In the genomic region with DNA sequence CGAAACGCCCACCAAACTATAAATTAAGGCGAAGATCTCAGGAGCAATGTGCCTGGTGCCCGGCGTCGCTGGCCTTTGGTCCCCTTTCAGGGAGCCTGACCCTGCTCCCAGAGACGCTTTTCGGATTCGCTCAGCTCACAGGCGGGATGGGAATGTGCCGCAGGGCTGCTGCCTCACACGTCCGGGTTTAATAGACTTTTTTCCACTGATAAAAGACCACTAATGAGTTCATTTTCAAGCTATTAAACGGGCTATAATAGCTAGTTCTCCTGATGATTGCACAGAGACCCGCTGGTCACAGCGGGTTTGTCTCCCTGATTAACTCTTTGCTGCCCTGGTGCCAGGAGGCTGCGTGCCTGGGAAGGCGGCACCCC, we compare ENCODE assay signal across 20 cellular contexts.
A peak's percentile ranks its signal among the peaks of the same experiment; 100 is the strongest.
DNase-seq lines count a peak whose midpoint lies in the region; ATAC-seq and TF ChIP-seq lines count a peak whose summit lies in the region.
"Had no signal": no experiment of that assay in that cellular context is flagged by ENCODE, and none has a peak within 500 bp of the region (broad histone marks: within the 10 kb centered on the region; RNA-seq: fewer than 3 reads in every experiment).

No MANE protein-coding gene starts in this region.

- no peaks in the 10 kb centered on the region for H3K27me3 ChIP-seq in CD8-positive, alpha-beta T cell (ENCODE audit: insufficient read depth, low read length)

- H3K36me3 ChIP-seq in CD8-positive, alpha-beta T cell (ENCODE audit: insufficient read depth, low read length), result no peaks in the 10 kb centered on the region
- H3K36me3 ChIP-seq: stomach had no signal

- peak overlapping the region; percentile 34 for H3K4me3 ChIP-seq in coronary artery
- no peak overlapping the region for H3K4me3 ChIP-seq in CD8-positive, alpha-beta T cell (ENCODE audit: low read depth, low read length)
- H3K4me3 ChIP-seq: stomach had no signal

- H3K36me3 Mint-ChIP-seq in CD8-positive, alpha-beta T cell, result no peaks in the 10 kb centered on the region
- H3K36me3 Mint-ChIP-seq: activated naive CD8-positive, alpha-beta T cell treated with anti-CD3 and anti-CD28 coated beads for 36 hours had no signal

- intact Hi-C loops in sciatic nerve (cut with DNase I), result no loop called here
- intact Hi-C loops in CD8-positive, alpha-beta T cell (cut with DNase I, micrococcal nuclease), result no loop called here

- H3K27ac ChIP-seq in coronary artery, result no peak overlapping the region
- H3K27ac ChIP-seq in CD8-positive, alpha-beta T cell (ENCODE audit: low read depth, low read length), result no peak overlapping the region
- H3K27ac ChIP-seq: 22Rv1, stomach had no signal

- CTCF ChIA-PET in CD8-positive, alpha-beta T cell (lab: Charles Lee), result no interaction called here

- peaks cover 6% of the 10 kb centered on the region for H3K4me1 Mint-ChIP-seq in CD8-positive, alpha-beta T cell (ENCODE audit: low read depth)

- H3K9me3 Mint-ChIP-seq in CD8-positive, alpha-beta T cell, result no peaks in the 10 kb centered on the region
- H3K9me3 Mint-ChIP-seq: activated naive CD8-positive, alpha-beta T cell treated with anti-CD3 and anti-CD28 coated beads for 36 hours; activated T-helper 1 cell treated with anti-CD3 and anti-CD28 coated beads, Interleukin-12 subunit alpha, Interleukin-12 subunit beta, Interleukin-2, Interleukin-4 antibody, amounts not matched to agents 30 ng/mL and 10 ng/mL and 1 ng/mL, durations not matched to agents 14 hours and 24 hours and 36 hours had no signal

- no peaks in the 10 kb centered on the region for H3K9me3 ChIP-seq in CD8-positive, alpha-beta T cell (ENCODE audit: low read length)
- H3K9me3 ChIP-seq: stomach had no signal

- peaks cover 47% of the 10 kb centered on the region for H3K27me3 Mint-ChIP-seq in CD8-positive, alpha-beta T cell (ENCODE audit: low read depth)

- H3K27ac Mint-ChIP-seq in CD8-positive, alpha-beta T cell, result no peak overlapping the region
- H3K27ac Mint-ChIP-seq: activated naive CD8-positive, alpha-beta T cell treated with anti-CD3 and anti-CD28 coated beads for 36 hours; activated T-helper 1 cell treated with anti-CD3 and anti-CD28 coated beads, Interleukin-12 subunit alpha, Interleukin-12 subunit beta, Interleukin-2, Interleukin-4 antibody, amounts not matched to agents 30 ng/mL and 10 ng/mL and 1 ng/mL, durations not matched to agents 14 hours and 24 hours and 36 hours had no signal

- no peak for TF ChIP-seq CTCF in coronary artery (IDR thresholded peaks at IDR 0.05)
- no peak for TF ChIP-seq CTCF in CD8-positive, alpha-beta T cell (IDR thresholded peaks at IDR 0.05)

- peak; percentile 41 for ATAC-seq in sciatic nerve
- no peak for ATAC-seq in CD8-positive, alpha-beta T cell
- ATAC-seq: left lobe of liver had no signal

- DNase-seq in DMS79 treated with DMSO at 0.1 percent for 48 hours (lab: John Stamatoyannopoulos, UW), result peak; percentile 7
- DNase-seq in DMS79 (lab: John Stamatoyannopoulos, UW), result no peak
- no peak for DNase-seq in coronary artery (ENCODE audit: low spot score)
- peak; percentile 5 for DNase-seq in medulla oblongata (ENCODE audit: extremely low spot score)
- no peak for DNase-seq in sciatic nerve (ENCODE audit: low spot score)
- DNase-seq in CD8-positive, alpha-beta T cell, result no peak
- no peak for DNase-seq in activated CD4-positive, CD25-positive, alpha-beta regulatory T cell treated with anti-CD3 and anti-CD28 coated beads, Interleukin-2, amount 50 U/mL, for 72 hours
- no peak for DNase-seq in HPDE6-E6E7 (ENCODE audit: extremely low spot score)
- DNase-seq: activated naive CD8-positive, alpha-beta T cell treated with anti-CD3 and anti-CD28 coated beads for 36 hours; AML-193; Calu3; hippocampal formation; NCI-H1694 treated with DMSO at 0.1 percent for 48 hours; NCI-H446; stimulated activated CD4-positive, alpha-beta T cell treated with anti-CD3 and anti-CD28 coated beads, Interleukin-2, amount 100 ng/mL, for 24 hours; stomach; T-helper 9 cell had no signal

- no peak overlapping the region for H3K4me3 Mint-ChIP-seq in CD8-positive, alpha-beta T cell
- H3K4me3 Mint-ChIP-seq: activated naive CD8-positive, alpha-beta T cell treated with anti-CD3 and anti-CD28 coated beads for 36 hours; activated T-helper 1 cell treated with anti-CD3 and anti-CD28 coated beads, Interleukin-12 subunit alpha, Interleukin-12 subunit beta, Interleukin-2, Interleukin-4 antibody, amounts not matched to agents 30 ng/mL and 10 ng/mL and 1 ng/mL, durations not matched to agents 14 hours and 24 hours and 36 hours had no signal

- H3K4me1 ChIP-seq in CD8-positive, alpha-beta T cell (ENCODE audit: insufficient read depth, low read length), result no peaks in the 10 kb centered on the region

- POLR2A ChIA-PET in CD8-positive, alpha-beta T cell (lab: Charles Lee), result no interaction called here

Comparison
In these comparisons a context has a peak if more than half of its experiments do, and no peak if none do; other contexts are left out.
1. DNase-seq: peak in DMS79 treated with DMSO at 0.1 percent for 48 hours (single experiment) and medulla oblongata (single experiment); none in DMS79 (single experiment), coronary artery (single experiment), sciatic nerve (single experiment), CD8-positive, alpha-beta T cell (0 of 7), activated CD4-positive, CD25-positive, alpha-beta regulatory T cell treated with anti-CD3 and anti-CD28 coated beads, Interleukin-2, amount 50 U/mL, for 72 hours (single experiment) and HPDE6-E6E7 (single experiment).